26 cellular contexts compared by ENCODE assay signal in genomic region chr12:85809500-85809899, GRCh38.
"Had no signal": no experiment of that assay in that cellular context is flagged by ENCODE, and none has a peak within 500 bp of the region (broad histone marks: within the 10 kb centered on the region; RNA-seq: fewer than 3 reads in every experiment).

No MANE protein-coding gene starts in this region.

- H3K4me1 ChIP-seq: colonic mucosa, gastrocnemius medialis, left lung, lower lobe of right lung had no signal

- H3K4me3 ChIP-seq: colonic mucosa, esophagus squamous epithelium, gastrocnemius medialis, heart right ventricle, left lung, lower lobe of right lung, mucosa of descending colon had no signal

- H3K27me3 ChIP-seq: colonic mucosa, esophagus squamous epithelium, gastrocnemius medialis, heart right ventricle, left lung had no signal

- H3K27ac Mint-ChIP-seq: dendritic cell treated with granulocyte-macrophage colony-stimulating factor and Interleukin-4, amounts not matched to agents 40 ng/mL and 50 ng/mL, for 4 days; effector memory CD8-positive, alpha-beta T cell; endodermal cell; mesothelial cell of epicardium had no signal

- H3K27me3 Mint-ChIP-seq: dendritic cell treated with granulocyte-macrophage colony-stimulating factor and Interleukin-4, amounts not matched to agents 40 ng/mL and 50 ng/mL, for 4 days; effector memory CD8-positive, alpha-beta T cell had no signal

- H3K4me3 Mint-ChIP-seq: dendritic cell treated with granulocyte-macrophage colony-stimulating factor and Interleukin-4, amounts not matched to agents 40 ng/mL and 50 ng/mL, for 4 days; effector memory CD8-positive, alpha-beta T cell; endodermal cell; mesothelial cell of epicardium had no signal

- H3K27ac ChIP-seq: colonic mucosa, epithelial cell of prostate, esophagus squamous epithelium, gastrocnemius medialis, heart right ventricle, left lung, lower lobe of right lung had no signal

- H3K36me3 ChIP-seq: colonic mucosa, gastrocnemius medialis, left lung had no signal

- H3K9me3 ChIP-seq: colonic mucosa, esophagus squamous epithelium, gastrocnemius medialis, heart right ventricle, left lung, lower lobe of right lung, mucosa of descending colon had no signal

- H3K9me3 Mint-ChIP-seq: dendritic cell treated with granulocyte-macrophage colony-stimulating factor and Interleukin-4, amounts not matched to agents 40 ng/mL and 50 ng/mL, for 4 days; endodermal cell; mesothelial cell of epicardium had no signal

- FAIRE-seq: endometrium, keratinocyte had no signal

- DNase-seq: colonic mucosa; cortex of kidney; effector CD8-positive, alpha-beta T cell; effector memory CD8-positive, alpha-beta T cell; endodermal cell; erythroblast; esophagus squamous epithelium; foreskin fibroblast; foreskin melanocyte; gastrocnemius medialis; glutamatergic neuron; head of caudate nucleus; heart right ventricle; hippocampal formation; left cardiac atrium; left lung; left ventricle myocardium superior; lower lobe of right lung; mesenchymal stem cell; mucosa of descending colon had no signal

- ATAC-seq: effector memory CD8-positive, alpha-beta T cell; esophagus mucosa; gastrocnemius medialis; heart right ventricle; left cardiac atrium; left lung; left ventricle myocardium superior; lower lobe of right lung; mucosa of descending colon had no signal
